In the genomic region with DNA sequence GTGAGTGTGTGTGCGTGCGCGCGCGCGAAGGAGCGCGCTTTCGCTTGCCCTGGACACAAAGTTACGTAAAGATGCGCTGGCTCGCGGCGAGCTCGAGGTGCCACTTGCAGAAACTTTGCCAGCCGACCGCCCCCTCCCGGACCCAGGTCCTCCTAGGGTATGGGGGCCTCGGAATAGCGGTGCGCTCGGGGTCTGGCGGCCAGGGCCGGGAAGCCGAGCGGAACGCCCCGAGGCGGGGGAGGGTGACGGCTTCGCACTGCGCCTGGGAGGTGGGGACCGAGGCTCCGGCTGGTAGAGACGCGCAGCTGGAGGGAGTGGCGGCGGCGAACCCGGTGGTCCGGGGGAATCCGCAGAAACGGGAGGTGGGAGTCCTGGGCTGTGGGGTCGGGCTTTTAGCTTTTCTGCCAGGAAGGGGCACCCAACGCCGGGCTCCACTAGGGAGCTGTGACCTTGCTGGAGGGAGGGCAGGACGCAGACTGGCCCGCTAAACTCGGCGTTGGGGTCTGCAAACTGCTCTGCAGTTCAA, we compare ENCODE assay signal across 9 cellular contexts. TPM values are rescaled to one million over a fixed set of nuclear protein-coding genes. Genes with fewer than 3 reads are reported as not detected.
DNase-seq lines count a peak whose midpoint lies in the region; ATAC-seq and TF ChIP-seq lines count a peak whose summit lies in the region.
"Had no signal": no experiment of that assay in that cellular context is flagged by ENCODE, and none has a peak within 500 bp of the region (broad histone marks: within the 10 kb centered on the region; RNA-seq: fewer than 3 reads in every experiment).

No MANE protein-coding gene starts in this region.

- peaks cover 9% of the 10 kb centered on the region for H3K4me1 ChIP-seq in CD8-positive, alpha-beta memory T cell (ENCODE audit: insufficient read depth, low read length)
- H3K4me1 ChIP-seq in IMR-90 (ENCODE audit: control insufficient read depth, insufficient read depth, low read length) (no peaks in the 10 kb centered on the region; the same call in 1 of the 2 replicates), ectodermal cell (ENCODE audit: control insufficient read depth, insufficient read depth, low read length) (peaks cover 17% of the 10 kb centered on the region), thyroid gland (peaks cover 44 to 72% of the 10 kb centered on the region in 2 donors)

- no peaks in the 10 kb centered on the region for H3K79me1 ChIP-seq in IMR-90 (ENCODE audit: low read depth in 1 of 2, low read length in 2 of 2)

- H4K5ac ChIP-seq in IMR-90 (ENCODE audit: low read depth, low read length), result no peak overlapping the region

- POLR2A ChIA-PET in CD8-positive, alpha-beta memory T cell (lab: Charles Lee), result no interaction called here
- POLR2A ChIA-PET in IMR-90 (lab: Charles Lee; ENCODE audit: unreplicated experiment), result no interaction called here

- TF ChIP-seq POLR2A in IMR-90 (IDR thresholded peaks at IDR 0.05; ENCODE audit: low read depth, low read length), result no peak
- TF ChIP-seq POLR2A in thyroid gland (IDR thresholded peaks at IDR 0.05), result no peak

- no peak overlapping the region for H3K9ac ChIP-seq in IMR-90 (ENCODE audit: low read depth, low read length)

- H3K27ac ChIP-seq in CD8-positive, alpha-beta memory T cell (ENCODE audit: low read depth, low read length), result no peak overlapping the region
- H3K27ac ChIP-seq in IMR-90 (ENCODE audit: insufficient read depth, low read length) (no peak overlapping the region), ectodermal cell (ENCODE audit: insufficient read depth, low read depth, low read length, poor library complexity, severe bottlenecking) (peak overlapping the region; percentile 88), thyroid gland (no peak overlapping the region)

- no peaks in the 10 kb centered on the region for H4K20me1 ChIP-seq in IMR-90 (ENCODE audit: insufficient read depth, low read length)

- no peak overlapping the region for H3K23ac ChIP-seq in IMR-90 (ENCODE audit: low read depth, low read length)

- in situ Hi-C loops in IMR-90 (cut with MboI; ENCODE audit: low sequenced_read_pairs), result no loop called here

- H3K9me3 Mint-ChIP-seq in CD8-positive, alpha-beta memory T cell, result no peaks in the 10 kb centered on the region
- no peaks in the 10 kb centered on the region for H3K9me3 Mint-ChIP-seq in neural crest cell

- H3K36me3 ChIP-seq in CD8-positive, alpha-beta memory T cell (ENCODE audit: insufficient read depth, low read length), result no peaks in the 10 kb centered on the region
- H3K36me3 ChIP-seq in IMR-90 (ENCODE audit: control insufficient read depth, insufficient read depth, low read length) (no peaks in the 10 kb centered on the region), ectodermal cell (ENCODE audit: control insufficient read depth, insufficient read depth, low read length) (no peaks in the 10 kb centered on the region), thyroid gland (no peaks in the 10 kb centered on the region)

- H2AFZ ChIP-seq in IMR-90 (replicated peaks; ENCODE audit: low read length, poor library complexity), result peak overlapping the region; percentile 47

- no peak for TF ChIP-seq CTCF in IMR-90 (conservative IDR thresholded peaks at IDR 0.05; ENCODE audit: low read depth, low read length)
- TF ChIP-seq CTCF in neural crest cell (conservative IDR thresholded peaks at IDR 0.05), result no peak
- no peak for TF ChIP-seq CTCF in thyroid gland (IDR thresholded peaks at IDR 0.05)

- no peak overlapping the region for H3K56ac ChIP-seq in IMR-90 (ENCODE audit: extremely low read depth, insufficient read depth, low read length)

- no peaks in the 10 kb centered on the region for H3K9me1 ChIP-seq in IMR-90 (ENCODE audit: insufficient read depth, low read length)

- H2BK15ac ChIP-seq in IMR-90 (ENCODE audit: low read depth, low read length), result no peak overlapping the region

- peaks cover 0 to 1% (median 0%) of the 10 kb centered on the region in 3 donors for H3K36me3 Mint-ChIP-seq in CD8-positive, alpha-beta memory T cell
- no peaks in the 10 kb centered on the region for H3K36me3 Mint-ChIP-seq in neural crest cell (ENCODE audit: low read depth)

- H3K27ac Mint-ChIP-seq in CD8-positive, alpha-beta memory T cell, result no peak overlapping the region
- peak overlapping the region; percentile 98 for H3K27ac Mint-ChIP-seq in neural crest cell (ENCODE audit: unreplicated experiment)

- TF ChIP-seq RAD21 in IMR-90 (IDR thresholded peaks at IDR 0.05; ENCODE audit: low read length), result no peak

- no peak overlapping the region for H2AK5ac ChIP-seq in IMR-90 (ENCODE audit: low read depth, low read length)

- WGBS in IMR-90 (ENCODE audit: extremely low coverage in 2 of 2, insufficient read length in 1 of 2), 2 experiments, result 3% methylated on average over 21 of the region's 50 CpGs; no CpG with 5 or more reads in 1 of the 2 experiments
- 1% methylated on average over 50 of the region's 50 CpGs for WGBS in ectodermal cell, 2 experiments
- WGBS in thyroid gland, 2 donors, result 4 to 5% methylated on average over 34 to 41 of the region's 50 CpGs

- no peak overlapping the region for H4K91ac ChIP-seq in IMR-90 (ENCODE audit: insufficient read depth, low read depth, low read length)

- CTCF ChIA-PET in CD8-positive, alpha-beta memory T cell (lab: Charles Lee), result no interaction called here
- CTCF ChIA-PET in IMR-90 (lab: Yijun Ruan, JAX), result interaction anchor here (0.6 kb wide), 1 partner anchor 506 kb away, joined by 3 read pairs; no protein-coding TSS in a partner anchor

- ATAC-seq in IMR-90 (ENCODE audit: low read depth), result no peak
- no peak for ATAC-seq in HG03469 (IDR thresholded peaks at IDR 0.05; ENCODE audit: unreplicated experiment)

- H2AK9ac ChIP-seq in IMR-90 (replicated peaks; ENCODE audit: low read depth, low read length, poor library complexity), result no peak overlapping the region

- H3K4me2 ChIP-seq in IMR-90 (ENCODE audit: low read depth, low read length), result peak overlapping the region; percentile 68

- H3K18ac ChIP-seq in IMR-90 (ENCODE audit: low read depth, low read length), result no peak overlapping the region

- peak overlapping the region; percentile 43 to 84 (median 75) for H3K4me3 Mint-ChIP-seq in CD8-positive, alpha-beta memory T cell
- peak overlapping the region; percentile 100 for H3K4me3 Mint-ChIP-seq in neural crest cell

- H2BK20ac ChIP-seq in IMR-90 (ENCODE audit: low read depth, low read length), result no peak overlapping the region

- H3K4me1 Mint-ChIP-seq in CD8-positive, alpha-beta memory T cell, result peaks cover 32 to 50% (median 38%) of the 10 kb centered on the region in 3 donors
- peaks cover 54% of the 10 kb centered on the region for H3K4me1 Mint-ChIP-seq in neural crest cell

- no TSS peak for BruUV-seq in IMR-90 (replicated peaks; lab: Mats Ljungman, UMichigan)

- H3K4me3 ChIP-seq in CD8-positive, alpha-beta memory T cell (ENCODE audit: low read length), result no peak overlapping the region
- H3K4me3 ChIP-seq in IMR-90 (ENCODE audit: insufficient read depth, low read depth, low read length) (no peak overlapping the region), ectodermal cell (ENCODE audit: insufficient read depth, low read depth, low read length) (peak overlapping the region; percentile 53), thyroid gland (replicated peaks in 1 of 3) (peak overlapping the region in 1 of 3 donors; percentile 27)

- peaks cover 70 to 74% of the 10 kb centered on the region in 2 donors for H3K27me3 Mint-ChIP-seq in CD8-positive, alpha-beta memory T cell
- H3K27me3 Mint-ChIP-seq in neural crest cell (ENCODE audit: low read depth), result peaks cover 78% of the 10 kb centered on the region

- DNase-seq in CD8-positive, alpha-beta memory T cell, result peak in 1 of 5 donors; percentile 3
- DNase-seq in IMR-90 (peak; percentile 12), neural crest cell (ENCODE audit: low read depth, low spot score) (peak; percentile 45), T1000 (lab: John Stamatoyannopoulos, UW) (no peak), thyroid gland (no peak), NCI-H226 (no peak)

- dilution Hi-C loops in IMR-90 (cut with HindIII; ENCODE audit: low sequenced_read_pairs, unreplicated experiment), result no loop called here

- no peak overlapping the region for H3K14ac ChIP-seq in IMR-90 (replicated peaks; ENCODE audit: low read depth, low read length)

- H2BK120ac ChIP-seq in IMR-90 (ENCODE audit: low read depth, low read length), result no peak overlapping the region

- no peak overlapping the region for H3K4ac ChIP-seq in IMR-90 (ENCODE audit: low read depth, low read length)

- peaks cover 21% of the 10 kb centered on the region for H3K27me3 ChIP-seq in CD8-positive, alpha-beta memory T cell (ENCODE audit: insufficient read depth, low read length, poor library complexity, severe bottlenecking)
- peaks cover 86% of the 10 kb centered on the region for H3K27me3 ChIP-seq in IMR-90 (ENCODE audit: control insufficient read depth, insufficient read depth, low read length)
- H3K27me3 ChIP-seq in ectodermal cell (ENCODE audit: control insufficient read depth, insufficient read depth, low read length, poor library complexity, severe bottlenecking), result peaks cover 94% of the 10 kb centered on the region
- peaks cover 57% of the 10 kb centered on the region for H3K27me3 ChIP-seq in thyroid gland

- no peaks in the 10 kb centered on the region for H3K9me3 ChIP-seq in CD8-positive, alpha-beta memory T cell (ENCODE audit: low read length)
- H3K9me3 ChIP-seq in IMR-90 (ENCODE audit: control insufficient read depth, insufficient read depth, low read length), result no peaks in the 10 kb centered on the region
- no peaks in the 10 kb centered on the region for H3K9me3 ChIP-seq in ectodermal cell (ENCODE audit: control insufficient read depth, low read length)
- no peaks in the 10 kb centered on the region for H3K9me3 ChIP-seq in thyroid gland

- no peak overlapping the region for H2BK5ac ChIP-seq in IMR-90 (ENCODE audit: low read depth, low read length, poor library complexity, severe bottlenecking)

- intact Hi-C loops in IMR-90 (cut with micrococcal nuclease), result loop anchor here (10.0 kb wide), 2 partner anchors 169 to 261 kb away; no protein-coding TSS in a partner anchor
- intact Hi-C loops in thyroid gland (cut with DNase I), result no loop called here

- no peak overlapping the region for H4K8ac ChIP-seq in IMR-90 (ENCODE audit: low read depth in 2 of 2, low read length in 2 of 2)

TF ChIP-seq in IMR-90, 13 proteins besides CTCF, POLR2A, EP300 and RAD21 (continues in another document):
- TF ChIP-seq MAZ (IDR thresholded peaks at IDR 0.05; ENCODE audit: borderline replicate concordance, low read depth, low read length) (no peak), CHD1 (IDR thresholded peaks at IDR 0.05; ENCODE audit: low read depth, low read length) (no peak), RFX5 (IDR thresholded peaks at IDR 0.05; ENCODE audit: low read depth, low read length) (no peak)

RNA-seq across cellular contexts. Expression of a gene that starts 0.8 kb away (rescaled TPM):
- total RNA-seq in CD8-positive, alpha-beta memory T cell, result not detected
- polyA plus RNA-seq in CD8-positive, alpha-beta memory T cell, result not detected
- total RNA-seq in IMR-90 (2012; rRNA removed), result not detected in 2 replicates
- not detected in 2 replicates for polyA plus RNA-seq in IMR-90 (2012; rRNA removed)
- not detected in 2 replicates for polyA plus RNA-seq in IMR-90 (2012; cell fraction: cytosol; rRNA removed)
- not detected in 2 replicates for polyA plus RNA-seq in IMR-90 (2012; cell fraction: nucleus; rRNA removed; ENCODE audit: low replicate concordance)
- 36.6 TPM for polyA plus RNA-seq in ectodermal cell (2013, experiment 1 of 4)
- polyA plus RNA-seq in ectodermal cell (2013, experiment 2 of 4), result 29.0 TPM
- polyA plus RNA-seq in ectodermal cell (2013, experiment 3 of 4), result 41.2 TPM
- polyA plus RNA-seq in ectodermal cell (2013, experiment 4 of 4), result 50.1 TPM
- 52.1 and 53.8 TPM in 2 replicates for total RNA-seq in neural crest cell
- under 1 TPM in 2 of 4 donors, not detected in 2; 0.27 to 0.45 TPM for total RNA-seq in thyroid gland
- total RNA-seq: kidney epithelial cell had no signal

Comparison
In these comparisons a context has a peak if more than half of its experiments do, and no peak if none do; other contexts are left out.
1. DNase-seq: peak in IMR-90 (single experiment) and neural crest cell (single experiment); none in T1000 (single experiment), thyroid gland (0 of 2) and NCI-H226 (single experiment).
2. RNA of a gene that starts 0.8 kb away (total RNA-seq): 52.1 to 53.8 TPM in neural crest cell; 0.27 to 0.45 TPM in thyroid gland, not detected in CD8-positive, alpha-beta memory T cell and not detected in IMR-90; every median in the first group is over 10 times any median in the second.